ENCODE assay signal across 14 cellular contexts in genomic region chr15:70252056-70252935, GRCh38.
DNase-seq lines count a peak whose midpoint lies in the region; ATAC-seq and TF ChIP-seq lines count a peak whose summit lies in the region.
"Had no signal": no experiment of that assay in that cellular context is flagged by ENCODE, and none has a peak within 500 bp of the region (broad histone marks: within the 10 kb centered on the region; RNA-seq: fewer than 3 reads in every experiment).

No MANE protein-coding gene starts in this region.

- TF ChIP-seq EP300 in esophagus muscularis mucosa (IDR thresholded peaks at IDR 0.05) = no peak

- H3K27ac ChIP-seq in KOPT-K1 (ENCODE audit: low read depth, low read length, poor library complexity, severe bottlenecking) = peak overlapping the region; percentile 55
- H3K27ac ChIP-seq in esophagus muscularis mucosa (replicated peaks in 1 of 4) = no peak overlapping the region
- H3K27ac ChIP-seq: psoas muscle had no signal

- TF ChIP-seq POLR2A in esophagus muscularis mucosa (IDR thresholded peaks at IDR 0.05; ENCODE audit: low read depth) = no peak

- H3K36me3 ChIP-seq in BE2C (no peaks in the 10 kb centered on the region), KOPT-K1 (ENCODE audit: insufficient read depth, low read length) (no peaks in the 10 kb centered on the region), esophagus muscularis mucosa (no peaks in the 10 kb centered on the region)

- H3K4me1 ChIP-seq in BE2C = peaks cover 58% of the 10 kb centered on the region
- H3K4me1 ChIP-seq in esophagus muscularis mucosa = no peaks in the 10 kb centered on the region
- H3K4me1 ChIP-seq: psoas muscle had no signal

- peak; percentile 54 for ATAC-seq in esophagus mucosa
- ATAC-seq in HG03469 (IDR thresholded peaks at IDR 0.05; ENCODE audit: unreplicated experiment) = no peak
- ATAC-seq: activated CD4-positive, CD25-positive, alpha-beta regulatory T cell treated with anti-CD3 and anti-CD28 coated beads, Interleukin-2, amount 50 U/mL, for 24 hours; K562; psoas muscle had no signal

- H3K27me3 ChIP-seq in BE2C = no peaks in the 10 kb centered on the region
- no peaks in the 10 kb centered on the region for H3K27me3 ChIP-seq in esophagus muscularis mucosa

- POLR2A ChIA-PET in GM10248 (lab: Yijun Ruan, JAX) = no interaction called here

- no peak overlapping the region; the same call in 1 of the 2 replicates for H3K4me3 ChIP-seq in BE2C (ENCODE audit: low read depth, low read length)
- no peak overlapping the region for H3K4me3 ChIP-seq in esophagus muscularis mucosa
- H3K4me3 ChIP-seq: K562, psoas muscle had no signal

- no peak for TF ChIP-seq CTCF in BE2C (IDR thresholded peaks at IDR 0.05; ENCODE audit: low read depth, low read length)
- TF ChIP-seq CTCF in esophagus muscularis mucosa (IDR thresholded peaks at IDR 0.05) = no peak
- no peak for TF ChIP-seq CTCF in GM10248 (IDR thresholded peaks at IDR 0.05; ENCODE audit: control extremely low read depth, extremely low read depth, low read depth, missing control alignments)

- CTCF ChIA-PET in GM10248 (lab: Yijun Ruan, JAX) = interaction anchor here (0.9 to 2.7 kb wide), 5 partner anchors 11 to 215 kb away, joined by 3 to 12 read pairs (median 5); no protein-coding TSS in a partner anchor

- no peaks in the 10 kb centered on the region for H3K9me3 ChIP-seq in BE2C
- no peaks in the 10 kb centered on the region for H3K9me3 ChIP-seq in KOPT-K1 (ENCODE audit: insufficient read depth, low read length, poor library complexity, severe bottlenecking)
- H3K9me3 ChIP-seq in esophagus muscularis mucosa = no peaks in the 10 kb centered on the region
- H3K9me3 ChIP-seq: psoas muscle had no signal

- intact Hi-C loops in esophagus muscularis mucosa (cut with DNase I) = no loop called here

- peak; percentile 68 for DNase-seq in BE2C
- peak; percentile 56 for DNase-seq in NCI-H345 treated with DMSO at 0.1 percent for 48 hours (lab: John Stamatoyannopoulos, UW; ENCODE audit: unreplicated experiment)
- DNase-seq in esophagus muscularis mucosa (ENCODE audit: extremely low spot score) = no peak
- no peak for DNase-seq in GM10248 (ENCODE audit: extremely low spot score)
- no peak for DNase-seq in stimulated activated CD4-positive, alpha-beta T cell treated with anti-CD3 and anti-CD28 coated beads, Interleukin-12 subunit alpha, Interleukin-12 subunit beta, amount 100 ng/mL, for 4 hours
- DNase-seq: activated T-cell treated with anti-CD3 and anti-CD28 coated beads, Interleukin-2, amount 50 U/mL, for 24 hours; amniotic stem cell; stimulated activated CD4-positive, alpha-beta T cell treated with anti-CD3 and anti-CD28 coated beads, Interleukin-1b, Interleukin-23, amount 100 ng/mL, for 48 hours had no signal

- 94% methylated on average over 15 of the region's 21 CpGs for WGBS in esophagus muscularis mucosa

Comparison
In these comparisons a context has a peak if more than half of its experiments do, and no peak if none do; other contexts are left out.
1. DNase-seq: peak in BE2C (single experiment) and NCI-H345 treated with DMSO at 0.1 percent for 48 hours (single experiment); none in esophagus muscularis mucosa (single experiment), GM10248 (single experiment) and stimulated activated CD4-positive, alpha-beta T cell treated with anti-CD3 and anti-CD28 coated beads, Interleukin-12 subunit alpha, Interleukin-12 subunit beta, amount 100 ng/mL, for 4 hours (single experiment).